In the genomic region with DNA sequence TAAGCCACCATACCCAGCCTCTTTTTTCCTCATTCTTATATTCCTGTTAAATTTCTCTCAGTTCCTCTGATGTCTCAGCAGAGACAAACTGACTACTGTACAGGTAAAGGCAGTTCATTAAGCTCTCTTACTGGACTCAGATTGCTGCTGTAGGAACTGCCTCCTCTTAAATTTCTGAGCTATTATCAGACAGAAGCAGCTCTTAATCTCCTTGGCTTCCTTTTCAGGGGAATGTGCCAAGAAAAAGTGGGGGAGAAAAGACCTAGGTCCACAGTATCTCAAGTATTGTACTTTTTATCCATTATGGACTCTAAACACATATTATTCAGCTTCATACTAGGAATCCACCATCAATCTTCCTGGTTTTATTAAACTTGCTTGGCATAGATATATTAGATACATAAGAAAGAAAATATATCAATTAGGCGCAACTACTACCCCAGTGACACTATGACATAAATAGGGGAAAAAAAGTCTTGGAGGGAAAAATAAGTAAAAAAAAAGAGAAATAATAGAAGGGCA, we compare ENCODE assay signal across 1 cellular context.
TF ChIP-seq lines count a peak whose summit lies in the region.

No MANE protein-coding gene starts in this region.

TF ChIP-seq in HEK293T, 16 proteins besides CTCF, POLR2A, EP300 and RAD21:
- TF ChIP-seq PKNOX1 (IDR thresholded peaks at IDR 0.05) (no peak), ARNT (IDR thresholded peaks at IDR 0.05) (no peak), BHLHE40 (IDR thresholded peaks at IDR 0.05; ENCODE audit: borderline replicate concordance) (no peak), LEF1 (IDR thresholded peaks at IDR 0.05; ENCODE audit: borderline replicate concordance) (no peak), TARDBP (IDR thresholded peaks at IDR 0.05) (no peak), ZNF384 (IDR thresholded peaks at IDR 0.05) (no peak), FOXM1 (IDR thresholded peaks at IDR 0.05; ENCODE audit: borderline replicate concordance) (no peak), ELF4 (IDR thresholded peaks at IDR 0.05) (no peak), L3MBTL2 (conservative IDR thresholded peaks at IDR 0.05) (no peak), NFRKB (IDR thresholded peaks at IDR 0.05) (no peak), HDGF (IDR thresholded peaks at IDR 0.05; ENCODE audit: borderline replicate concordance) (no peak), CTBP1 (IDR thresholded peaks at IDR 0.05; ENCODE audit: borderline replicate concordance) (no peak), SUZ12 (IDR thresholded peaks at IDR 0.05) (no peak), FOXK2 (IDR thresholded peaks at IDR 0.05) (no peak), SP1 (IDR thresholded peaks at IDR 0.05) (no peak), FOXA1 (IDR thresholded peaks at IDR 0.05) (no peak)
